ENCODE assay signal across 32 cellular contexts in genomic region chr4:6682862-6683590, GRCh38. TPM values are rescaled to one million over a fixed set of nuclear protein-coding genes. Genes with fewer than 3 reads are reported as not detected.
DNase-seq lines count a peak whose midpoint lies in the region; ATAC-seq, FAIRE-seq and TF ChIP-seq lines count a peak whose summit lies in the region.
"Had no signal": no experiment of that assay in that cellular context is flagged by ENCODE, and none has a peak within 500 bp of the region (broad histone marks: within the 10 kb centered on the region; RNA-seq: fewer than 3 reads in every experiment).

No MANE protein-coding gene starts in this region.

- no peak overlapping the region for H2AFZ ChIP-seq in HepG2 (ENCODE audit: low read length)
- no peak overlapping the region for H2AFZ ChIP-seq in PC-3 (ENCODE audit: low read length)
- no peak overlapping the region for H2AFZ ChIP-seq in H1 (ENCODE audit: low read length)

- H3K4me3 ChIP-seq in HepG2 (replicated peaks in 1 of 3; ENCODE audit: insufficient read depth in 1 of 3, low read depth in 2 of 3, low read length in 3 of 3) (no peak overlapping the region), right lobe of liver (no peak overlapping the region), PC-3 (ENCODE audit: low read length) (no peak overlapping the region), H1 (ENCODE audit: extremely low read depth in 1 of 4, insufficient read depth in 2 of 4, low read depth in 3 of 4, low read length in 4 of 4) (no peak overlapping the region)
- H3K4me3 ChIP-seq: esophagus muscularis mucosa, prostate gland, transverse colon had no signal

- peaks cover 2% of the 10 kb centered on the region; the same call in 1 of the 2 replicates for H3K79me1 ChIP-seq in H1 (ENCODE audit: low read depth, low read length)

- H3K79me2 ChIP-seq in HepG2 (ENCODE audit: insufficient read depth, low read length) (peaks cover 3% of the 10 kb centered on the region), PC-3 (ENCODE audit: low read length) (0 out of 2 replicates have a peak, but pooled peaks cover 3% of the 10 kb centered on the region), H1 (ENCODE audit: control insufficient read depth in 1 of 2, insufficient read depth in 2 of 2, low read length in 2 of 2) (peaks cover 0 to 3% of the 10 kb centered on the region in 2 experiments; a peak in 1 of 4 replicates)

- TF ChIP-seq POLR2A in HepG2 (IDR thresholded peaks at IDR 0.05; ENCODE audit: insufficient read depth in 1 of 2, low read depth in 2 of 2, low read length in 2 of 2) = no peak
- no peak for TF ChIP-seq POLR2A in right lobe of liver (IDR thresholded peaks at IDR 0.05)
- TF ChIP-seq POLR2A in H1 (IDR thresholded peaks at IDR 0.05; ENCODE audit: control extremely low read depth in 1 of 2, low read depth in 2 of 2, low read length in 2 of 2) = no peak

- H2BK5ac ChIP-seq in H1 (ENCODE audit: low read depth, low read length) = no peak overlapping the region

- TF ChIP-seq CTCF in HepG2 (CRISPR knock-in tag; IDR thresholded peaks at IDR 0.05) (no peak), right lobe of liver (IDR thresholded peaks at IDR 0.05) (no peak), PC-3 (conservative IDR thresholded peaks at IDR 0.05; ENCODE audit: low read depth, low read length) (no peak), H1 (IDR thresholded peaks at IDR 0.05; ENCODE audit: control extremely low read depth in 1 of 3, insufficient read depth in 1 of 3, low read depth in 1 of 3, low read length in 3 of 3) (no peak)

- no peak overlapping the region for H2BK20ac ChIP-seq in H1 (ENCODE audit: low read length)

- no peak for ATAC-seq in HepG2
- ATAC-seq in right lobe of liver = no peak
- ATAC-seq in PC-3 = 0 out of 2 replicates have a peak, but pooled peaks have one; percentile 13
- ATAC-seq: left lobe of liver, SK-N-SH treated with all-trans-retinoic acid at 6 μM for 48 hours had no signal

- no peak overlapping the region for H4K91ac ChIP-seq in H1 (replicated peaks; ENCODE audit: insufficient read length, low read length)

- POLR2A ChIA-PET in HepG2 (lab: Yijun Ruan, JAX) (no interaction called here), PC-3 (lab: Charles Lee; ENCODE audit: unreplicated experiment) (no interaction called here), H1 (lab: Charles Lee; ENCODE audit: partially characterized antibody) (interaction anchor here (0.6 to 3.2 kb wide), 4 partner anchors 9 to 226 kb away, joined by 3 to 20 read pairs (median 4); partner anchors contain the start of gene TBC1D14)

- no peak overlapping the region; the same call in 1 of the 2 replicates for H2AK5ac ChIP-seq in H1 (ENCODE audit: low read depth, low read length)

- DNase-seq in HepG2 (ENCODE audit: low spot score) (no peak), right lobe of liver (no peak), PC-3 (no peak), H1 (ENCODE audit: low read depth in 1 of 2, low spot score in 2 of 2) (no peak), retina (no peak), NCI-H146 treated with DMSO at 0.1 percent for 48 hours (lab: John Stamatoyannopoulos, UW; ENCODE audit: unreplicated experiment) (no peak), frontal cortex (ENCODE audit: low spot score in 2 of 2) (no peak), OCI-M1 (lab: John Stamatoyannopoulos, UW) (no peak)
- DNase-seq: activated CD4-positive, alpha-beta memory T cell treated with anti-CD3 and anti-CD28 coated beads, Interleukin-2, amount 10 ng/mL, durations not matched to agents 7 days and 5 days; activated CD8-positive, alpha-beta memory T cell treated with anti-CD3 and anti-CD28 coated beads, Interleukin-2, amount 50 U/mL, for 4 hours; activated naive CD4-positive, alpha-beta T cell treated with Interleukin-2 at 50 U/mL for 16 hours; dermis blood vessel endothelial cell; foreskin fibroblast; head of caudate nucleus; Karpas-422; mesendoderm; NCI-H1048; NCI-H1694; NCI-H446; NCI-H774; nucleus accumbens; stimulated activated CD4-positive, alpha-beta T cell treated with anti-CD3 and anti-CD28 coated beads, Interleukin-15, amount 100 ng/mL, for 24 hours; stimulated activated CD4-positive, alpha-beta T cell treated with anti-CD3 and anti-CD28 coated beads, Interleukin-4, amount 100 ng/mL, for 4 hours; transverse colon had no signal

- H2BK120ac ChIP-seq in H1 (replicated peaks; ENCODE audit: low read depth, low read length) = no peak overlapping the region

- WGBS in HepG2 (ENCODE audit: low lambda C conversion rate) = 84% methylated on average over 7 of the region's 11 CpGs
- 55% methylated on average over 4 of the region's 11 CpGs for WGBS in right lobe of liver (ENCODE audit: insufficient coverage, low coverage, low lambda C conversion rate, missing lambda C conversion rate)
- WGBS in H1 (ENCODE audit: extremely low coverage in 1 of 2, insufficient coverage in 1 of 2, insufficient read length in 1 of 2, insufficient replicate concordance in 2 of 2, low coverage in 1 of 2, low lambda C conversion rate in 2 of 2, missing lambda C conversion rate in 1 of 2), 2 experiments = 83% methylated on average over 11 of the region's 11 CpGs; no CpG with 5 or more reads in 1 of the 2 experiments

- no peak overlapping the region for H3K56ac ChIP-seq in H1 (replicated peaks; ENCODE audit: insufficient read length, low read depth, low read length)

- H3K9ac ChIP-seq in HepG2 (ENCODE audit: insufficient read depth, low read depth, low read length) = no peak overlapping the region
- H3K9ac ChIP-seq in PC-3 (ENCODE audit: low read length) = no peak overlapping the region
- H3K9ac ChIP-seq in H1 (replicated peaks in 1 of 4; ENCODE audit: extremely low read depth in 1 of 4, low read depth in 3 of 4, low read length in 3 of 4) = no peak overlapping the region

- H3K9me3 ChIP-seq in HepG2 (ENCODE audit: low read length) (no peaks in the 10 kb centered on the region), right lobe of liver (no peaks in the 10 kb centered on the region), PC-3 (ENCODE audit: low read length) (no peaks in the 10 kb centered on the region), H1 (ENCODE audit: insufficient read depth in 2 of 2, low read depth in 1 of 2, low read length in 1 of 2) (peaks cover 0 to 4% of the 10 kb centered on the region in 2 experiments; a peak in 2 of 4 replicates)
- H3K9me3 ChIP-seq: esophagus muscularis mucosa, prostate gland, transverse colon had no signal

- H3K4me1 ChIP-seq in HepG2 (ENCODE audit: insufficient read depth, low read length) = peaks cover 44% of the 10 kb centered on the region
- peaks cover 0 to 2% (median under 1%) of the 10 kb centered on the region in 4 donors for H3K4me1 ChIP-seq in right lobe of liver
- peaks cover 3% of the 10 kb centered on the region for H3K4me1 ChIP-seq in PC-3 (ENCODE audit: insufficient read depth, low read length)
- peaks cover 0 to 2% (median 0%) of the 10 kb centered on the region in 4 experiments; a peak in 1 of 7 replicates for H3K4me1 ChIP-seq in H1 (replicated peaks in 1 of 4; ENCODE audit: control insufficient read depth in 3 of 4, insufficient read depth in 4 of 4, low read length in 3 of 4)
- H3K4me1 ChIP-seq: esophagus muscularis mucosa, prostate gland, transverse colon had no signal

- intact Hi-C loops in HepG2 (cut with micrococcal nuclease; ENCODE audit: unreplicated experiment) = loop anchor here (10.0 kb wide), 1 partner anchor 58 kb away; no protein-coding TSS in a partner anchor
- intact Hi-C loops in right lobe of liver (cut with DNase I) = no loop called here
- intact Hi-C loops in PC-3 (cut with micrococcal nuclease) = no loop called here

- no peak overlapping the region for H3K4ac ChIP-seq in H1 (replicated peaks; ENCODE audit: insufficient read length, low read depth, low read length)

- BruUV-seq in HepG2 (replicated peaks; lab: Mats Ljungman, UMichigan) = no TSS peak
- BruUV-seq in PC-3 (replicated peaks; lab: Mats Ljungman, UMichigan) = no TSS peak

- H3K36me3 ChIP-seq in HepG2 (replicated peaks in 1 of 2; ENCODE audit: control insufficient read depth in 1 of 2, insufficient read depth in 2 of 2, low read length in 2 of 2) = no peaks in the 10 kb centered on the region
- no peaks in the 10 kb centered on the region for H3K36me3 ChIP-seq in right lobe of liver
- no peaks in the 10 kb centered on the region for H3K36me3 ChIP-seq in PC-3 (ENCODE audit: low read depth, low read length)
- no peaks in the 10 kb centered on the region; a peak in 1 of 8 replicates for H3K36me3 ChIP-seq in H1 (ENCODE audit: control insufficient read depth in 2 of 4, insufficient read depth in 4 of 4, low read length in 3 of 4)
- H3K36me3 ChIP-seq: prostate gland, transverse colon had no signal

- TF ChIP-seq EP300 in HepG2 (IDR thresholded peaks at IDR 0.05; ENCODE audit: low read depth in 2 of 2, low read length in 2 of 2) (no peak), HepG2 (CRISPR knock-in tag; IDR thresholded peaks at IDR 0.05; ENCODE audit: borderline replicate concordance) (no peak), H1 (IDR thresholded peaks at IDR 0.05; ENCODE audit: borderline replicate concordance in 1 of 2, low read depth in 2 of 2, low read length in 2 of 2) (no peak)

- peak overlapping the region; percentile 68; the same call in 1 of the 2 replicates for H2BK12ac ChIP-seq in H1 (ENCODE audit: low read depth, low read length)

- H4K20me1 ChIP-seq in HepG2 (ENCODE audit: insufficient read depth, low read length) = no peaks in the 10 kb centered on the region
- H4K20me1 ChIP-seq in PC-3 (ENCODE audit: low read length) = no peaks in the 10 kb centered on the region
- peaks cover 6 to 11% of the 10 kb centered on the region in 2 experiments for H4K20me1 ChIP-seq in H1 (replicated peaks in 1 of 2; ENCODE audit: control insufficient read depth in 1 of 2, insufficient read depth in 2 of 2, low read length in 2 of 2)

- 0 out of 2 replicates have a peak overlapping the region, but pooled peaks have one; percentile 35 for H4K8ac ChIP-seq in H1 (ENCODE audit: extremely low read depth, insufficient read depth, low read length)

- H3K27ac ChIP-seq in HepG2 (ENCODE audit: extremely low read length, insufficient read depth, low read length) (no peak overlapping the region), right lobe of liver (no peak overlapping the region), PC-3 (ENCODE audit: low read length) (no peak overlapping the region), H1 (ENCODE audit: low read depth, low read length) (no peak overlapping the region)
- H3K27ac ChIP-seq: 22Rv1, esophagus muscularis mucosa, prostate gland, transverse colon had no signal

- no peak overlapping the region for H3K23ac ChIP-seq in H1 (ENCODE audit: insufficient read length)

- no peak overlapping the region for H4K5ac ChIP-seq in H1 (ENCODE audit: insufficient read length, low read depth, low read length)

- no peak overlapping the region for H3K18ac ChIP-seq in H1 (ENCODE audit: extremely low read depth, low read length)

- no peak overlapping the region for H3K14ac ChIP-seq in H1 (ENCODE audit: insufficient read length)

- TF ChIP-seq RAD21 in HepG2 (CRISPR knock-in tag; IDR thresholded peaks at IDR 0.05) (no peak), H1 (IDR thresholded peaks at IDR 0.05 in 1 of 2, conservative IDR thresholded peaks at IDR 0.05 in 1 of 2; ENCODE audit: low read depth in 2 of 2, low read length in 2 of 2) (no peak)

- no peak overlapping the region for H3K4me2 ChIP-seq in HepG2 (ENCODE audit: low read depth, low read length)
- no peak overlapping the region for H3K4me2 ChIP-seq in PC-3 (ENCODE audit: low read length)
- H3K4me2 ChIP-seq in H1 (ENCODE audit: insufficient read depth in 1 of 2, low read depth in 2 of 2, low read length in 2 of 2) = no peak overlapping the region

- FAIRE-seq in HepG2 (lab: Jason Lieb, UNC) (no peak), H1 (lab: Jason Lieb, UNC) (no peak), frontal cortex (lab: Jason Lieb, UNC) (no peak)
- FAIRE-seq: GM18507, GM19239, islet of Langerhans had no signal

- CTCF ChIA-PET in HepG2 (lab: Yijun Ruan, JAX; ENCODE audit: low intra/inter-chr PET ratio, low total read pairs) (no interaction called here), PC-3 (lab: Charles Lee) (no interaction called here), H1 (lab: Charles Lee; ENCODE audit: partially characterized antibody) (interaction anchor here (0.6 to 2.7 kb wide), 12 partner anchors 8 to 174 kb away, joined by 3 to 19 read pairs (median 4); partner anchors contain the start of genes BLOC1S4 and S100P)

- in situ Hi-C loops in HepG2 (cut with HindIII; ENCODE audit: extremely low pct_ligation_motif_present, low pct_unique_long_range_greater_than_20kb) = no loop called here

- no peaks in the 10 kb centered on the region for H3K27me3 ChIP-seq in HepG2 (ENCODE audit: control insufficient read depth in 1 of 2, insufficient read depth in 2 of 2, low read length in 2 of 2)
- no peaks in the 10 kb centered on the region for H3K27me3 ChIP-seq in right lobe of liver
- H3K27me3 ChIP-seq in PC-3 (ENCODE audit: low read length) = no peaks in the 10 kb centered on the region
- 0 out of 7 replicates have a peak, but pooled peaks cover 0 to 2% (median 0%) of the 10 kb centered on the region in 4 experiments for H3K27me3 ChIP-seq in H1 (replicated peaks in 1 of 4; ENCODE audit: control insufficient read depth in 3 of 4, extremely low read depth in 1 of 4, insufficient read depth in 3 of 4, low read length in 3 of 4)
- H3K27me3 ChIP-seq: esophagus muscularis mucosa, transverse colon had no signal

- no peak overlapping the region for H2BK15ac ChIP-seq in H1 (ENCODE audit: low read length)

- no peaks in the 10 kb centered on the region for H3F3A ChIP-seq in PC-3 (ENCODE audit: low read length, unreplicated experiment)

- no peaks in the 10 kb centered on the region for H3K9me2 ChIP-seq in PC-3 (replicated peaks; ENCODE audit: low read length)

- H3K23me2 ChIP-seq in H1 (ENCODE audit: low read depth, low read length) = no peaks in the 10 kb centered on the region

RNA-seq across cellular contexts. Expression of gene S100P, which starts 10.7 kb away (rescaled TPM):
- 278 and 348 TPM in 2 replicates for total RNA-seq in HepG2 (2016; rRNA removed; fragmentation: Illumina TruSeq; extraction: Trizol)
- total RNA-seq in HepG2 (2016; cell fraction: cytosol; rRNA removed; fragmentation: Illumina TruSeq; extraction: Trizol; ENCODE audit: low read depth) = 36.9 and 39.1 TPM in 2 replicates
- total RNA-seq in HepG2 (2016; cell fraction: insoluble cytoplasmic fraction; rRNA removed; fragmentation: Illumina TruSeq; extraction: Trizol) = 251 and 366 TPM in 2 replicates
- 71.8 and 83.2 TPM in 2 replicates for total RNA-seq in HepG2 (2016; cell fraction: membrane; rRNA removed; fragmentation: Illumina TruSeq; extraction: Trizol)
- total RNA-seq in HepG2 (2016; cell fraction: nucleus; rRNA removed; fragmentation: Illumina TruSeq; extraction: Trizol) = 84.8 and 90.9 TPM in 2 replicates
- 1,649 and 1,898 TPM in 2 replicates for polyA plus RNA-seq in HepG2 (2011; rRNA removed)
- polyA plus RNA-seq in HepG2 (2011; cell fraction: cytosol; rRNA removed) = 422 and 472 TPM in 2 replicates
- 82.9 and 122 TPM in 2 replicates for polyA plus RNA-seq in HepG2 (2011; cell fraction: nucleus; rRNA removed)
- polyA plus RNA-seq in HepG2 (2012) = 700 and 2,334 TPM in 2 replicates
- polyA plus RNA-seq in HepG2 (2016; cell fraction: cytosol; fragmentation: Illumina TruSeq; extraction: Trizol; ENCODE audit: low read depth) = 30.5 and 35.0 TPM in 2 replicates
- polyA plus RNA-seq in HepG2 (2016; cell fraction: insoluble cytoplasmic fraction; fragmentation: Illumina TruSeq; extraction: Trizol; ENCODE audit: low read depth) = 150 and 168 TPM in 2 replicates
- 38.8 and 42.8 TPM in 2 replicates for polyA plus RNA-seq in HepG2 (2016; cell fraction: membrane; fragmentation: Illumina TruSeq; extraction: Trizol; ENCODE audit: low read depth)
- 79.1 and 81.3 TPM in 2 replicates for polyA plus RNA-seq in HepG2 (2016; cell fraction: nucleus; fragmentation: Illumina TruSeq; extraction: Trizol; ENCODE audit: insufficient read depth, low read depth)
- polyA minus RNA-seq in HepG2 (2011; rRNA and poly(A)+ RNA removed; ENCODE audit: low replicate concordance) = 151 and 198 TPM in 2 replicates
- polyA minus RNA-seq in HepG2 (2011; cell fraction: cytosol; rRNA and poly(A)+ RNA removed) = 87.0 and 146 TPM in 2 replicates
- polyA minus RNA-seq in HepG2 (2011; cell fraction: nucleus; rRNA and poly(A)+ RNA removed) = 37.3 and 51.0 TPM in 2 replicates
- 1 to 10 TPM in 4 of 6 experiments, under 1 TPM in 2; 0.59 to 6.3 (median 2.7) TPM for total RNA-seq in right lobe of liver
- 51.0 and 59.8 TPM in 2 replicates for total RNA-seq in PC-3 (2014; rRNA removed)
- not detected in 2 replicates for total RNA-seq in H1 (2021; fragmentation: NEBNext Ultra II Directional; extraction: Animal tissue kit (Norgen Biotek cat#: 25700))
- not detected in 2 replicates for polyA plus RNA-seq in H1 (2011; rRNA removed)
- not detected for polyA plus RNA-seq in H1 (2011; cell fraction: cytosol; rRNA removed)
- polyA plus RNA-seq in H1 (2011; cell fraction: nucleus; rRNA removed) = 0.14 TPM
- polyA plus RNA-seq in H1 (2012, experiment 1 of 2) = 0.58 TPM in 1 of 4 replicates, not detected in the others
- polyA plus RNA-seq in H1 (2012, experiment 2 of 2) = not detected
- not detected for polyA plus RNA-seq in H1 (2013, experiment 1 of 2)
- not detected for polyA plus RNA-seq in H1 (2013, experiment 2 of 2)
- not detected in 2 replicates for polyA minus RNA-seq in H1 (2011; rRNA and poly(A)+ RNA removed)
- 12.6 TPM for polyA minus RNA-seq in H1 (2011; cell fraction: cytosol; rRNA and poly(A)+ RNA removed)
- 5.8 TPM for polyA minus RNA-seq in H1 (2011; cell fraction: nucleus; rRNA and poly(A)+ RNA removed)
- 0.41 TPM for total RNA-seq in frontal cortex
- total RNA-seq: dermis blood vessel endothelial cell had no signal

RNA-seq across cellular contexts. Expression of gene MRFAP1L1, which starts 26.6 kb away (rescaled TPM):
- total RNA-seq in HepG2 (2016; rRNA removed; fragmentation: Illumina TruSeq; extraction: Trizol) (76.6 and 124 TPM in 2 replicates), right lobe of liver (10 to 100 TPM; 18.9 to 30.7 (median 28.4) TPM), PC-3 (2014; rRNA removed) (50.5 and 57.6 TPM in 2 replicates), frontal cortex (100 TPM)
- 12.0 and 14.9 TPM in 2 replicates for total RNA-seq in HepG2 (2016; cell fraction: cytosol; rRNA removed; fragmentation: Illumina TruSeq; extraction: Trizol; ENCODE audit: low read depth)
- total RNA-seq in HepG2 (2016; cell fraction: insoluble cytoplasmic fraction; rRNA removed; fragmentation: Illumina TruSeq; extraction: Trizol) = 82.6 and 130 TPM in 2 replicates
- 36.1 and 39.2 TPM in 2 replicates for total RNA-seq in HepG2 (2016; cell fraction: membrane; rRNA removed; fragmentation: Illumina TruSeq; extraction: Trizol)
- total RNA-seq in HepG2 (2016; cell fraction: nucleus; rRNA removed; fragmentation: Illumina TruSeq; extraction: Trizol) = 35.4 and 41.2 TPM in 2 replicates
- polyA plus RNA-seq in HepG2 (2011; rRNA removed) (39.9 and 44.8 TPM in 2 replicates), H1 (2011; rRNA removed) (21.3 and 26.8 TPM in 2 replicates)
- 29.0 and 43.5 TPM in 2 replicates for polyA plus RNA-seq in HepG2 (2011; cell fraction: cytosol; rRNA removed)
- polyA plus RNA-seq in HepG2 (2011; cell fraction: nucleus; rRNA removed) = 12.5 and 20.0 TPM in 2 replicates
- polyA plus RNA-seq in HepG2 (2012) = 55.6 and 62.7 TPM in 2 replicates
- 6.5 and 6.6 TPM in 2 replicates for polyA plus RNA-seq in HepG2 (2016; cell fraction: cytosol; fragmentation: Illumina TruSeq; extraction: Trizol; ENCODE audit: low read depth)
- 143 and 162 TPM in 2 replicates for polyA plus RNA-seq in HepG2 (2016; cell fraction: insoluble cytoplasmic fraction; fragmentation: Illumina TruSeq; extraction: Trizol; ENCODE audit: low read depth)
- 21.2 and 21.7 TPM in 2 replicates for polyA plus RNA-seq in HepG2 (2016; cell fraction: membrane; fragmentation: Illumina TruSeq; extraction: Trizol; ENCODE audit: low read depth)
- 60.2 and 60.7 TPM in 2 replicates for polyA plus RNA-seq in HepG2 (2016; cell fraction: nucleus; fragmentation: Illumina TruSeq; extraction: Trizol; ENCODE audit: insufficient read depth, low read depth)
- polyA minus RNA-seq in HepG2 (2011; rRNA and poly(A)+ RNA removed; ENCODE audit: low replicate concordance) = 10.4 and 12.8 TPM in 2 replicates
- 13.6 and 15.5 TPM in 2 replicates for polyA minus RNA-seq in HepG2 (2011; cell fraction: cytosol; rRNA and poly(A)+ RNA removed)
- 16.1 and 16.2 TPM in 2 replicates for polyA minus RNA-seq in HepG2 (2011; cell fraction: nucleus; rRNA and poly(A)+ RNA removed)
- total RNA-seq in H1 (2021; fragmentation: NEBNext Ultra II Directional; extraction: Animal tissue kit (Norgen Biotek cat#: 25700)) = 54.3 TPM in 2 replicates
- polyA plus RNA-seq in H1 (2011; cell fraction: cytosol; rRNA removed) = 74.6 TPM
- polyA plus RNA-seq in H1 (2011; cell fraction: nucleus; rRNA removed) = 16.7 TPM
- 53.6 to 74.9 TPM (median 57.3 TPM) in 4 replicates for polyA plus RNA-seq in H1 (2012, experiment 1 of 2)
- polyA plus RNA-seq in H1 (2012, experiment 2 of 2) = 9.4 TPM
- 38.8 TPM for polyA plus RNA-seq in H1 (2013, experiment 1 of 2)
- 41.0 TPM for polyA plus RNA-seq in H1 (2013, experiment 2 of 2)
- polyA minus RNA-seq in H1 (2011; rRNA and poly(A)+ RNA removed) = 9.8 and 12.3 TPM in 2 replicates
- polyA minus RNA-seq in H1 (2011; cell fraction: cytosol; rRNA and poly(A)+ RNA removed) = 15.9 TPM
- polyA minus RNA-seq in H1 (2011; cell fraction: nucleus; rRNA and poly(A)+ RNA removed) = 11.4 TPM

RNA-seq across cellular contexts. Expression of gene BLOC1S4, which starts 32.9 kb away (rescaled TPM):
- total RNA-seq in HepG2 (2016; rRNA removed; fragmentation: Illumina TruSeq; extraction: Trizol) (18.7 and 20.9 TPM in 2 replicates), right lobe of liver (1 to 10 TPM; 3.0 to 9.9 (median 6.6) TPM), PC-3 (2014; rRNA removed) (14.0 and 19.9 TPM in 2 replicates), frontal cortex (10.2 TPM)
- 4.7 and 6.1 TPM in 2 replicates for total RNA-seq in HepG2 (2016; cell fraction: cytosol; rRNA removed; fragmentation: Illumina TruSeq; extraction: Trizol; ENCODE audit: low read depth)
- total RNA-seq in HepG2 (2016; cell fraction: insoluble cytoplasmic fraction; rRNA removed; fragmentation: Illumina TruSeq; extraction: Trizol) = 19.1 and 20.1 TPM in 2 replicates
- 11.7 and 12.0 TPM in 2 replicates for total RNA-seq in HepG2 (2016; cell fraction: membrane; rRNA removed; fragmentation: Illumina TruSeq; extraction: Trizol)
- total RNA-seq in HepG2 (2016; cell fraction: nucleus; rRNA removed; fragmentation: Illumina TruSeq; extraction: Trizol) = 7.6 and 7.9 TPM in 2 replicates
- polyA plus RNA-seq in HepG2 (2011; rRNA removed) (15.5 and 17.6 TPM in 2 replicates), H1 (2011; rRNA removed) (26.6 and 27.8 TPM in 2 replicates)
- 19.4 and 26.2 TPM in 2 replicates for polyA plus RNA-seq in HepG2 (2011; cell fraction: cytosol; rRNA removed)
- 9.3 and 10.5 TPM in 2 replicates for polyA plus RNA-seq in HepG2 (2011; cell fraction: nucleus; rRNA removed)
- polyA plus RNA-seq in HepG2 (2012) = 10.5 and 11.1 TPM in 2 replicates
- 3.6 and 4.1 TPM in 2 replicates for polyA plus RNA-seq in HepG2 (2016; cell fraction: cytosol; fragmentation: Illumina TruSeq; extraction: Trizol; ENCODE audit: low read depth)
- 22.2 and 23.4 TPM in 2 replicates for polyA plus RNA-seq in HepG2 (2016; cell fraction: insoluble cytoplasmic fraction; fragmentation: Illumina TruSeq; extraction: Trizol; ENCODE audit: low read depth)
- 7.5 and 8.0 TPM in 2 replicates for polyA plus RNA-seq in HepG2 (2016; cell fraction: membrane; fragmentation: Illumina TruSeq; extraction: Trizol; ENCODE audit: low read depth)
- polyA plus RNA-seq in HepG2 (2016; cell fraction: nucleus; fragmentation: Illumina TruSeq; extraction: Trizol; ENCODE audit: insufficient read depth, low read depth) = 10.3 and 14.0 TPM in 2 replicates
- polyA minus RNA-seq in HepG2 (2011; rRNA and poly(A)+ RNA removed; ENCODE audit: low replicate concordance) = 5.1 and 16.2 TPM in 2 replicates
- polyA minus RNA-seq in HepG2 (2011; cell fraction: cytosol; rRNA and poly(A)+ RNA removed) = 9.3 and 9.9 TPM in 2 replicates
- polyA minus RNA-seq in HepG2 (2011; cell fraction: nucleus; rRNA and poly(A)+ RNA removed) = 5.5 and 7.0 TPM in 2 replicates
- 19.1 and 20.5 TPM in 2 replicates for total RNA-seq in H1 (2021; fragmentation: NEBNext Ultra II Directional; extraction: Animal tissue kit (Norgen Biotek cat#: 25700))
- polyA plus RNA-seq in H1 (2011; cell fraction: cytosol; rRNA removed) = 29.7 TPM
- polyA plus RNA-seq in H1 (2011; cell fraction: nucleus; rRNA removed) = 12.4 TPM
- 13.3 to 16.7 TPM (median 16.1 TPM) in 4 replicates for polyA plus RNA-seq in H1 (2012, experiment 1 of 2)
- 17.3 TPM for polyA plus RNA-seq in H1 (2012, experiment 2 of 2)
- 16.3 TPM for polyA plus RNA-seq in H1 (2013, experiment 1 of 2)
- 15.6 TPM for polyA plus RNA-seq in H1 (2013, experiment 2 of 2)
- polyA minus RNA-seq in H1 (2011; rRNA and poly(A)+ RNA removed) = 4.3 and 5.2 TPM in 2 replicates
- 11.3 TPM for polyA minus RNA-seq in H1 (2011; cell fraction: cytosol; rRNA and poly(A)+ RNA removed)
- polyA minus RNA-seq in H1 (2011; cell fraction: nucleus; rRNA and poly(A)+ RNA removed) = 9.9 TPM

RNA-seq across cellular contexts. Expression of gene MRFAP1, which starts 42.5 kb away (rescaled TPM):
- total RNA-seq in HepG2 (2016; rRNA removed; fragmentation: Illumina TruSeq; extraction: Trizol) = 158 and 254 TPM in 2 replicates
- 31.0 and 37.7 TPM in 2 replicates for total RNA-seq in HepG2 (2016; cell fraction: cytosol; rRNA removed; fragmentation: Illumina TruSeq; extraction: Trizol; ENCODE audit: low read depth)
- 174 and 249 TPM in 2 replicates for total RNA-seq in HepG2 (2016; cell fraction: insoluble cytoplasmic fraction; rRNA removed; fragmentation: Illumina TruSeq; extraction: Trizol)
- 87.0 and 105 TPM in 2 replicates for total RNA-seq in HepG2 (2016; cell fraction: membrane; rRNA removed; fragmentation: Illumina TruSeq; extraction: Trizol)
- 67.5 and 68.6 TPM in 2 replicates for total RNA-seq in HepG2 (2016; cell fraction: nucleus; rRNA removed; fragmentation: Illumina TruSeq; extraction: Trizol)
- 103 and 112 TPM in 2 replicates for polyA plus RNA-seq in HepG2 (2011; rRNA removed)
- 110 and 141 TPM in 2 replicates for polyA plus RNA-seq in HepG2 (2011; cell fraction: cytosol; rRNA removed)
- 54.5 and 54.7 TPM in 2 replicates for polyA plus RNA-seq in HepG2 (2011; cell fraction: nucleus; rRNA removed)
- polyA plus RNA-seq in HepG2 (2012) = 198 and 236 TPM in 2 replicates
- 55.7 and 56.7 TPM in 2 replicates for polyA plus RNA-seq in HepG2 (2016; cell fraction: cytosol; fragmentation: Illumina TruSeq; extraction: Trizol; ENCODE audit: low read depth)
- 509 and 563 TPM in 2 replicates for polyA plus RNA-seq in HepG2 (2016; cell fraction: insoluble cytoplasmic fraction; fragmentation: Illumina TruSeq; extraction: Trizol; ENCODE audit: low read depth)
- polyA plus RNA-seq in HepG2 (2016; cell fraction: membrane; fragmentation: Illumina TruSeq; extraction: Trizol; ENCODE audit: low read depth) = 117 and 129 TPM in 2 replicates
- polyA plus RNA-seq in HepG2 (2016; cell fraction: nucleus; fragmentation: Illumina TruSeq; extraction: Trizol; ENCODE audit: insufficient read depth, low read depth) = 205 and 206 TPM in 2 replicates
- 19.4 and 22.0 TPM in 2 replicates for polyA minus RNA-seq in HepG2 (2011; rRNA and poly(A)+ RNA removed; ENCODE audit: low replicate concordance)
- polyA minus RNA-seq in HepG2 (2011; cell fraction: cytosol; rRNA and poly(A)+ RNA removed) = 29.9 and 30.5 TPM in 2 replicates
- 21.4 and 24.6 TPM in 2 replicates for polyA minus RNA-seq in HepG2 (2011; cell fraction: nucleus; rRNA and poly(A)+ RNA removed)
- total RNA-seq in right lobe of liver = 100 to 1,000 TPM; 103 to 166 (median 129) TPM
- total RNA-seq in PC-3 (2014; rRNA removed) = 122 and 200 TPM in 2 replicates
- total RNA-seq in H1 (2021; fragmentation: NEBNext Ultra II Directional; extraction: Animal tissue kit (Norgen Biotek cat#: 25700)) = 307 and 313 TPM in 2 replicates
- 108 and 156 TPM in 2 replicates for polyA plus RNA-seq in H1 (2011; rRNA removed)
- polyA plus RNA-seq in H1 (2011; cell fraction: cytosol; rRNA removed) = 229 TPM
- polyA plus RNA-seq in H1 (2011; cell fraction: nucleus; rRNA removed) = 155 TPM
- 320 to 373 TPM (median 340 TPM) in 4 replicates for polyA plus RNA-seq in H1 (2012, experiment 1 of 2)
- 100 TPM for polyA plus RNA-seq in H1 (2012, experiment 2 of 2)
- 204 TPM for polyA plus RNA-seq in H1 (2013, experiment 1 of 2)
- 222 TPM for polyA plus RNA-seq in H1 (2013, experiment 2 of 2)
- 24.7 and 28.8 TPM in 2 replicates for polyA minus RNA-seq in H1 (2011; rRNA and poly(A)+ RNA removed)
- 67.1 TPM for polyA minus RNA-seq in H1 (2011; cell fraction: cytosol; rRNA and poly(A)+ RNA removed)
- 29.4 TPM for polyA minus RNA-seq in H1 (2011; cell fraction: nucleus; rRNA and poly(A)+ RNA removed)
- 83.2 TPM for total RNA-seq in frontal cortex
